In genomic region chr20:6693178-6693807, GRCh38 we compare ENCODE assay signal across 3 cellular contexts.
TF ChIP-seq lines count a peak whose summit lies in the region.

No MANE protein-coding gene starts in this region.

TF ChIP-seq in A549, 52 proteins besides CTCF, POLR2A, EP300 and RAD21 (continued from another document):
- TF ChIP-seq NFE2L2 (conservative IDR thresholded peaks at IDR 0.05; ENCODE audit: low read length) (no peak), NR3C1 (IDR thresholded peaks at IDR 0.05) (no peak), HDAC2 (IDR thresholded peaks at IDR 0.05) (no peak), FOSB (CRISPR knock-in tag; IDR thresholded peaks at IDR 0.05) (no peak)

TF ChIP-seq in H1, 55 proteins besides CTCF, POLR2A, EP300 and RAD21 (continued from another document):
- no peak for TF ChIP-seq E2F6 (IDR thresholded peaks at IDR 0.05)
- no peak for TF ChIP-seq POU5F1 (IDR thresholded peaks at IDR 0.05; ENCODE audit: low read depth, low read length)
- no peak for TF ChIP-seq SIN3A (conservative IDR thresholded peaks at IDR 0.05 in 1 of 2, IDR thresholded peaks at IDR 0.05 in 1 of 2; ENCODE audit: low read depth in 1 of 2, low read length in 2 of 2)
TF ChIP-seq in H1: peak in this region for 0.

TF ChIP-seq in HEK293T, 16 proteins besides CTCF, POLR2A, EP300 and RAD21 (continued from another document):
- TF ChIP-seq PKNOX1 (IDR thresholded peaks at IDR 0.05) (no peak), CTBP1 (IDR thresholded peaks at IDR 0.05; ENCODE audit: borderline replicate concordance) (no peak)
